ENCODE assay signal across 8 cellular contexts in genomic region chr4:17347445-17347844, GRCh38.
DNase-seq lines count a peak whose midpoint lies in the region; ATAC-seq and TF ChIP-seq lines count a peak whose summit lies in the region.

No MANE protein-coding gene starts in this region.

- no peak for DNase-seq in activated naive CD8-positive, alpha-beta T cell treated with anti-CD3 and anti-CD28 coated beads, Interleukin-2, amount 10 ng/mL, durations not matched to agents 7 days and 5 days
- no peak for DNase-seq in activated naive CD8-positive, alpha-beta T cell treated with anti-CD3 and anti-CD28 coated beads for 36 hours
- DNase-seq in HT-29 (ENCODE audit: low spot score) (peak; percentile 42), foreskin keratinocyte (no peak), DMS79 (lab: John Stamatoyannopoulos, UW) (no peak), NCI-H1105 (lab: John Stamatoyannopoulos, UW) (no peak)
- peak; percentile 13 for DNase-seq in activated CD4-positive, alpha-beta T cell treated with anti-CD3 and anti-CD28 coated beads, Interleukin-2, amount 50 U/mL, for 1 hour
- peak; percentile 5 to 8 for DNase-seq in stimulated activated CD4-positive, alpha-beta T cell treated with anti-CD3 and anti-CD28 coated beads, Interleukin-4, amount 100 ng/mL, for 48 hours (ENCODE audit: low read depth in 2 of 2)

- peak; percentile 33 for ATAC-seq in activated naive CD8-positive, alpha-beta T cell treated with anti-CD3 and anti-CD28 coated beads, Interleukin-2, amount 10 ng/mL, durations not matched to agents 7 days and 5 days (ENCODE audit: low read depth)
- ATAC-seq in foreskin keratinocyte: no peak

- H3K9me3 Mint-ChIP-seq in activated naive CD8-positive, alpha-beta T cell treated with anti-CD3 and anti-CD28 coated beads, Interleukin-2, amount 10 ng/mL, durations not matched to agents 7 days and 5 days: peaks cover under 1% of the 10 kb centered on the region
- H3K9me3 Mint-ChIP-seq in activated naive CD8-positive, alpha-beta T cell treated with anti-CD3 and anti-CD28 coated beads for 36 hours: no peaks in the 10 kb centered on the region

- H3K4me1 Mint-ChIP-seq in activated naive CD8-positive, alpha-beta T cell treated with anti-CD3 and anti-CD28 coated beads, Interleukin-2, amount 10 ng/mL, durations not matched to agents 7 days and 5 days: peaks cover 1% of the 10 kb centered on the region
- no peaks in the 10 kb centered on the region for H3K4me1 Mint-ChIP-seq in activated naive CD8-positive, alpha-beta T cell treated with anti-CD3 and anti-CD28 coated beads for 36 hours

- TF ChIP-seq CTCF in foreskin keratinocyte (conservative IDR thresholded peaks at IDR 0.05): peak; percentile 36

- no peak overlapping the region for H3K4me3 Mint-ChIP-seq in activated naive CD8-positive, alpha-beta T cell treated with anti-CD3 and anti-CD28 coated beads, Interleukin-2, amount 10 ng/mL, durations not matched to agents 7 days and 5 days
- no peak overlapping the region for H3K4me3 Mint-ChIP-seq in activated naive CD8-positive, alpha-beta T cell treated with anti-CD3 and anti-CD28 coated beads for 36 hours

- no peak overlapping the region for H3K27ac ChIP-seq in foreskin keratinocyte

- no peaks in the 10 kb centered on the region for H3K36me3 Mint-ChIP-seq in activated naive CD8-positive, alpha-beta T cell treated with anti-CD3 and anti-CD28 coated beads, Interleukin-2, amount 10 ng/mL, durations not matched to agents 7 days and 5 days
- no peaks in the 10 kb centered on the region for H3K36me3 Mint-ChIP-seq in activated naive CD8-positive, alpha-beta T cell treated with anti-CD3 and anti-CD28 coated beads for 36 hours

- H3K27me3 ChIP-seq in foreskin keratinocyte: no peaks in the 10 kb centered on the region

- H3K4me1 ChIP-seq in foreskin keratinocyte: no peaks in the 10 kb centered on the region

- H3K27ac Mint-ChIP-seq in activated naive CD8-positive, alpha-beta T cell treated with anti-CD3 and anti-CD28 coated beads, Interleukin-2, amount 10 ng/mL, durations not matched to agents 7 days and 5 days: no peak overlapping the region
- no peak overlapping the region for H3K27ac Mint-ChIP-seq in activated naive CD8-positive, alpha-beta T cell treated with anti-CD3 and anti-CD28 coated beads for 36 hours

- POLR2A ChIA-PET in activated naive CD8-positive, alpha-beta T cell treated with anti-CD3 and anti-CD28 coated beads, Interleukin-2, amount 10 ng/mL, durations not matched to agents 7 days and 5 days (lab: Charles Lee): no interaction called here

- peaks cover 2% of the 10 kb centered on the region for H3K27me3 Mint-ChIP-seq in activated naive CD8-positive, alpha-beta T cell treated with anti-CD3 and anti-CD28 coated beads, Interleukin-2, amount 10 ng/mL, durations not matched to agents 7 days and 5 days
- H3K27me3 Mint-ChIP-seq in activated naive CD8-positive, alpha-beta T cell treated with anti-CD3 and anti-CD28 coated beads for 36 hours: no peaks in the 10 kb centered on the region

Comparison
In these comparisons a context has a peak if more than half of its experiments do, and no peak if none do; other contexts are left out.
1. DNase-seq: peak in HT-29 (single experiment), activated CD4-positive, alpha-beta T cell treated with anti-CD3 and anti-CD28 coated beads, Interleukin-2, amount 50 U/mL, for 1 hour (single experiment) and stimulated activated CD4-positive, alpha-beta T cell treated with anti-CD3 and anti-CD28 coated beads, Interleukin-4, amount 100 ng/mL, for 48 hours (2 of 2); none in activated naive CD8-positive, alpha-beta T cell treated with anti-CD3 and anti-CD28 coated beads, Interleukin-2, amount 10 ng/mL, durations not matched to agents 7 days and 5 days (single experiment), activated naive CD8-positive, alpha-beta T cell treated with anti-CD3 and anti-CD28 coated beads for 36 hours (single experiment), foreskin keratinocyte (0 of 2), DMS79 (single experiment) and NCI-H1105 (single experiment).